In genomic region chr2:133641497-133641896, GRCh38 we compare ENCODE assay signal across 1 cellular context.
TF ChIP-seq lines count a peak whose summit lies in the region.

No MANE protein-coding gene starts in this region.

TF ChIP-seq in IMR-90, 13 proteins besides CTCF, POLR2A, EP300 and RAD21:
- TF ChIP-seq CHD1 (IDR thresholded peaks at IDR 0.05; ENCODE audit: low read depth, low read length) (no peak), SMC3 (IDR thresholded peaks at IDR 0.05; ENCODE audit: low read depth, low read length) (no peak), MAZ (IDR thresholded peaks at IDR 0.05; ENCODE audit: borderline replicate concordance, low read depth, low read length) (no peak), BHLHE40 (IDR thresholded peaks at IDR 0.05; ENCODE audit: low read depth, low read length) (no peak), MAFK (IDR thresholded peaks at IDR 0.05; ENCODE audit: low read depth, low read length) (no peak), RCOR1 (IDR thresholded peaks at IDR 0.05; ENCODE audit: insufficient replicate concordance, low read length) (no peak), RFX5 (IDR thresholded peaks at IDR 0.05; ENCODE audit: low read depth, low read length) (no peak), NFE2L2 (IDR thresholded peaks at IDR 0.05; ENCODE audit: low read depth, low read length) (no peak), FOS (IDR thresholded peaks at IDR 0.05; ENCODE audit: low read depth, low read length) (no peak), CEBPB (IDR thresholded peaks at IDR 0.05; ENCODE audit: low read depth, low read length) (no peak), MXI1 (IDR thresholded peaks at IDR 0.05; ENCODE audit: borderline replicate concordance, low read depth, low read length) (no peak)
- TF ChIP-seq, protein P1, sequence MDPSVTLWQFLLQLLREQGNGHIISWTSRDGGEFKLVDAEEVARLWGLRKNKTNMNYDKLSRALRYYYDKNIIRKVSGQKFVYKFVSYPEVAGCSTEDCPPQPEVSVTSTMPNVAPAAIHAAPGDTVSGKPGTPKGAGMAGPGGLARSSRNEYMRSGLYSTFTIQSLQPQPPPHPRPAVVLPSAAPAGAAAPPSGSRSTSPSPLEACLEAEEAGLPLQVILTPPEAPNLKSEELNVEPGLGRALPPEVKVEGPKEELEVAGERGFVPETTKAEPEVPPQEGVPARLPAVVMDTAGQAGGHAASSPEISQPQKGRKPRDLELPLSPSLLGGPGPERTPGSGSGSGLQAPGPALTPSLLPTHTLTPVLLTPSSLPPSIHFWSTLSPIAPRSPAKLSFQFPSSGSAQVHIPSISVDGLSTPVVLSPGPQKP (IDR thresholded peaks at IDR 0.05; ENCODE audit: borderline replicate concordance, low read depth, low read length), result no peak
- TF ChIP-seq, protein P2, sequence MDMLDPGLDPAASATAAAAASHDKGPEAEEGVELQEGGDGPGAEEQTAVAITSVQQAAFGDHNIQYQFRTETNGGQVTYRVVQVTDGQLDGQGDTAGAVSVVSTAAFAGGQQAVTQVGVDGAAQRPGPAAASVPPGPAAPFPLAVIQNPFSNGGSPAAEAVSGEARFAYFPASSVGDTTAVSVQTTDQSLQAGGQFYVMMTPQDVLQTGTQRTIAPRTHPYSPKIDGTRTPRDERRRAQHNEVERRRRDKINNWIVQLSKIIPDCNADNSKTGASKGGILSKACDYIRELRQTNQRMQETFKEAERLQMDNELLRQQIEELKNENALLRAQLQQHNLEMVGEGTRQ (IDR thresholded peaks at IDR 0.05; ENCODE audit: low read depth, low read length), result no peak
